1 cellular context compared by ENCODE assay signal in genomic region chr1:233597489-233597901, GRCh38.
TF ChIP-seq lines count a peak whose summit lies in the region.

No MANE protein-coding gene starts in this region.

TF ChIP-seq in GM12878, 131 proteins besides CTCF, POLR2A, EP300 and RAD21 (continued from another document):
- TF ChIP-seq, protein P1, sequence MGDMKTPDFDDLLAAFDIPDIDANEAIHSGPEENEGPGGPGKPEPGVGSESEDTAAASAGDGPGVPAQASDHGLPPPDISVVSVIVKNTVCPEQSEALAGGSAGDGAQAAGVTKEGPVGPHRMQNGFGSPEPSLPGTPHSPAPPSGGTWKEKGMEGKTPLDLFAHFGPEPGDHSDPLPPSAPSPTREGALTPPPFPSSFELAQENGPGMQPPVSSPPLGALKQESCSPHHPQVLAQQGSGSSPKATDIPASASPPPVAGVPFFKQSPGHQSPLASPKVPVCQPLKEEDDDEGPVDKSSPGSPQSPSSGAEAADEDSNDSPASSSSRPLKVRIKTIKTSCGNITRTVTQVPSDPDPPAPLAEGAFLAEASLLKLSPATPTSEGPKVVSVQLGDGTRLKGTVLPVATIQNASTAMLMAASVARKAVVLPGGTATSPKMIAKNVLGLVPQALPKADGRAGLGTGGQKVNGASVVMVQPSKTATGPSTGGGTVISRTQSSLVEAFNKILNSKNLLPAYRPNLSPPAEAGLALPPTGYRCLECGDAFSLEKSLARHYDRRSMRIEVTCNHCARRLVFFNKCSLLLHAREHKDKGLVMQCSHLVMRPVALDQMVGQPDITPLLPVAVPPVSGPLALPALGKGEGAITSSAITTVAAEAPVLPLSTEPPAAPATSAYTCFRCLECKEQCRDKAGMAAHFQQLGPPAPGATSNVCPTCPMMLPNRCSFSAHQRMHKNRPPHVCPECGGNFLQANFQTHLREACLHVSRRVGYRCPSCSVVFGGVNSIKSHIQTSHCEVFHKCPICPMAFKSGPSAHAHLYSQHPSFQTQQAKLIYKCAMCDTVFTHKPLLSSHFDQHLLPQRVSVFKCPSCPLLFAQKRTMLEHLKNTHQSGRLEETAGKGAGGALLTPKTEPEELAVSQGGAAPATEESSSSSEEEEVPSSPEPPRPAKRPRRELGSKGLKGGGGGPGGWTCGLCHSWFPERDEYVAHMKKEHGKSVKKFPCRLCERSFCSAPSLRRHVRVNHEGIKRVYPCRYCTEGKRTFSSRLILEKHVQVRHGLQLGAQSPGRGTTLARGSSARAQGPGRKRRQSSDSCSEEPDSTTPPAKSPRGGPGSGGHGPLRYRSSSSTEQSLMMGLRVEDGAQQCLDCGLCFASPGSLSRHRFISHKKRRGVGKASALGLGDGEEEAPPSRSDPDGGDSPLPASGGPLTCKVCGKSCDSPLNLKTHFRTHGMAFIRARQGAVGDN (IDR thresholded peaks at IDR 0.05) = no peak; the same call in none of the 2 replicates
- TF ChIP-seq NFYA (IDR thresholded peaks at IDR 0.05; ENCODE audit: borderline replicate concordance, low read depth, low read length) (no peak), WRNIP1 (IDR thresholded peaks at IDR 0.05; ENCODE audit: borderline replicate concordance, low read depth, low read length) (no peak), SPI1 (IDR thresholded peaks at IDR 0.05; ENCODE audit: borderline replicate concordance, insufficient read depth, low read depth, low read length) (no peak), IKZF2 (IDR thresholded peaks at IDR 0.05) (peak; percentile 82 to 84; a peak in 3 of 4 replicates), SMARCA5 (IDR thresholded peaks at IDR 0.05) (no peak)
- TF ChIP-seq, protein P2, sequence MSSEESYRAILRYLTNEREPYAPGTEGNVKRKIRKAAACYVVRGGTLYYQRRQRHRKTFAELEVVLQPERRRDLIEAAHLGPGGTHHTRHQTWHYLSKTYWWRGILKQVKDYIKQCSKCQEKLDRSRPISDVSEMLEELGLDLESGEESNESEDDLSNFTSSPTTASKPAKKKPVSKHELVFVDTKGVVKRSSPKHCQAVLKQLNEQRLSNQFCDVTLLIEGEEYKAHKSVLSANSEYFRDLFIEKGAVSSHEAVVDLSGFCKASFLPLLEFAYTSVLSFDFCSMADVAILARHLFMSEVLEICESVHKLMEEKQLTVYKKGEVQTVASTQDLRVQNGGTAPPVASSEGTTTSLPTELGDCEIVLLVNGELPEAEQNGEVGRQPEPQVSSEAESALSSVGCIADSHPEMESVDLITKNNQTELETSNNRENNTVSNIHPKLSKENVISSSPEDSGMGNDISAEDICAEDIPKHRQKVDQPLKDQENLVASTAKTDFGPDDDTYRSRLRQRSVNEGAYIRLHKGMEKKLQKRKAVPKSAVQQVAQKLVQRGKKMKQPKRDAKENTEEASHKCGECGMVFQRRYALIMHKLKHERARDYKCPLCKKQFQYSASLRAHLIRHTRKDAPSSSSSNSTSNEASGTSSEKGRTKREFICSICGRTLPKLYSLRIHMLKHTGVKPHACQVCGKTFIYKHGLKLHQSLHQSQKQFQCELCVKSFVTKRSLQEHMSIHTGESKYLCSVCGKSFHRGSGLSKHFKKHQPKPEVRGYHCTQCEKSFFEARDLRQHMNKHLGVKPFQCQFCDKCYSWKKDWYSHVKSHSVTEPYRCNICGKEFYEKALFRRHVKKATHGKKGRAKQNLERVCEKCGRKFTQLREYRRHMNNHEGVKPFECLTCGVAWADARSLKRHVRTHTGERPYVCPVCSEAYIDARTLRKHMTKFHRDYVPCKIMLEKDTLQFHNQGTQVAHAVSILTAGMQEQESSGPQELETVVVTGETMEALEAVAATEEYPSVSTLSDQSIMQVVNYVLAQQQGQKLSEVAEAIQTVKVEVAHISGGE (CRISPR knock-in tag; IDR thresholded peaks at IDR 0.05) = no peak
TF ChIP-seq in GM12878: peak in this region for 37.
